Comparison of ENCODE assay signal across 30 cellular contexts in genomic region chr2:30105556-30105955, GRCh38.
"Had no signal": no experiment of that assay in that cellular context is flagged by ENCODE, and none has a peak within 500 bp of the region (broad histone marks: within the 10 kb centered on the region; RNA-seq: fewer than 3 reads in every experiment).

No MANE protein-coding gene starts in this region.

- H3K9me3 ChIP-seq: esophagus muscularis mucosa, heart right ventricle, left ventricle myocardium inferior, neutrophil, prostate gland, stomach, thyroid gland, upper lobe of left lung had no signal

- FAIRE-seq: islet of Langerhans, small intestine, TTC549 had no signal

- H3K4me1 ChIP-seq: esophagus muscularis mucosa, foreskin keratinocyte, left ventricle myocardium inferior, prostate gland, stomach, thyroid gland, upper lobe of left lung had no signal

- H3K9me3 Mint-ChIP-seq: activated CD4-positive, alpha-beta memory T cell treated with anti-CD3 and anti-CD28 coated beads for 36 hours; activated T-cell treated with anti-CD3 and anti-CD28 coated beads, Interleukin-2, amount 50 U/mL, for 4 hours; activated T-helper 17 cell treated with anti-CD3 and anti-CD28 coated beads, Interleukin-2, amount 50 U/mL, for 72 hours; dendritic cell treated with granulocyte-macrophage colony-stimulating factor and Interleukin-4, amounts not matched to agents 40 ng/mL and 50 ng/mL, for 4 days; naive B cell; nephron progenitor cell; stimulated activated naive B cell treated with anti-CD40 and anti-IgM and Interleukin-4, amounts not matched to agents 10 μg/mL and 1 μg/mL and 100 μg/mL, for 72 hours had no signal

- H3K36me3 Mint-ChIP-seq: activated CD4-positive, alpha-beta memory T cell treated with anti-CD3 and anti-CD28 coated beads for 36 hours; mesothelial cell of epicardium; naive B cell; stimulated activated naive B cell treated with anti-CD40 and anti-IgM and Interleukin-4, amounts not matched to agents 10 μg/mL and 1 μg/mL and 100 μg/mL, for 72 hours had no signal

- H3K27ac Mint-ChIP-seq: activated CD4-positive, alpha-beta memory T cell treated with anti-CD3 and anti-CD28 coated beads for 36 hours; activated T-helper 17 cell treated with anti-CD3 and anti-CD28 coated beads, Interleukin-2, amount 50 U/mL, for 72 hours; dendritic cell treated with granulocyte-macrophage colony-stimulating factor and Interleukin-4, amounts not matched to agents 40 ng/mL and 50 ng/mL, for 4 days; mesothelial cell of epicardium; nephron progenitor cell; stimulated activated naive B cell treated with anti-CD40 and anti-IgM and Interleukin-4, amounts not matched to agents 10 μg/mL and 1 μg/mL and 100 μg/mL, for 72 hours had no signal

- H3K27me3 ChIP-seq: neutrophil, thyroid gland, upper lobe of left lung had no signal

- ATAC-seq: activated CD4-positive, CD25-positive, alpha-beta regulatory T cell treated with anti-CD3 and anti-CD28 coated beads, Interleukin-2, amount 50 U/mL, for 24 hours; activated T-cell treated with anti-CD3 and anti-CD28 coated beads, Interleukin-2, amount 50 U/mL, for 4 hours; activated T-helper 17 cell treated with anti-CD3 and anti-CD28 coated beads, Interleukin-2, amount 50 U/mL, for 72 hours; foreskin keratinocyte; sciatic nerve; stimulated activated naive B cell treated with anti-CD40 and anti-IgM and Interleukin-4, amounts not matched to agents 10 μg/mL and 1 μg/mL and 100 μg/mL, for 72 hours had no signal

- H3K4me1 Mint-ChIP-seq: activated T-helper 17 cell treated with anti-CD3 and anti-CD28 coated beads, Interleukin-2, amount 50 U/mL, for 72 hours; mesothelial cell of epicardium; naive B cell; stimulated activated naive B cell treated with anti-CD40 and anti-IgM and Interleukin-4, amounts not matched to agents 10 μg/mL and 1 μg/mL and 100 μg/mL, for 72 hours had no signal

- H3K27ac ChIP-seq: esophagus muscularis mucosa, foreskin keratinocyte, heart right ventricle, left ventricle myocardium inferior, neutrophil, prostate gland, stomach, thyroid gland, upper lobe of left lung, WERI-Rb-1 had no signal

- H3K4me3 Mint-ChIP-seq: activated CD4-positive, alpha-beta memory T cell treated with anti-CD3 and anti-CD28 coated beads for 36 hours; activated T-cell treated with anti-CD3 and anti-CD28 coated beads, Interleukin-2, amount 50 U/mL, for 4 hours; activated T-helper 17 cell treated with anti-CD3 and anti-CD28 coated beads, Interleukin-2, amount 50 U/mL, for 72 hours; dendritic cell treated with granulocyte-macrophage colony-stimulating factor and Interleukin-4, amounts not matched to agents 40 ng/mL and 50 ng/mL, for 4 days; mesothelial cell of epicardium; nephron progenitor cell; stimulated activated naive B cell treated with anti-CD40 and anti-IgM and Interleukin-4, amounts not matched to agents 10 μg/mL and 1 μg/mL and 100 μg/mL, for 72 hours had no signal

- DNase-seq: activated CD4-positive, alpha-beta memory T cell treated with anti-CD3 and anti-CD28 coated beads for 36 hours; activated CD4-positive, alpha-beta T cell treated with anti-CD3 and anti-CD28 coated beads for 48 hours; activated gamma-delta T cell treated with Interleukin-2 at 50 U/mL for 16 hours; activated naive CD4-positive, alpha-beta T cell treated with anti-CD3 and anti-CD28 coated beads, Interleukin-2, amount 50 U/mL, for 16 hours; activated T-cell treated with anti-CD3 and anti-CD28 coated beads, Interleukin-2, amount 50 U/mL, for 4 hours; amniotic stem cell; central memory CD4-positive, alpha-beta T cell; foreskin keratinocyte; heart right ventricle; left ventricle myocardium inferior; naive B cell; nephron progenitor cell; retina; small intestine; stimulated activated naive B cell treated with anti-CD40 and anti-IgM and Interleukin-4, amounts not matched to agents 10 μg/mL and 1 μg/mL and 100 μg/mL, for 72 hours; stomach; thyroid gland; upper lobe of left lung; WERI-Rb-1 had no signal

- H3K4me3 ChIP-seq: esophagus muscularis mucosa, heart right ventricle, left ventricle myocardium inferior, lung, prostate gland, stomach, thyroid gland, upper lobe of left lung had no signal

- H3K36me3 ChIP-seq: esophagus muscularis mucosa, heart right ventricle, left ventricle myocardium inferior, neutrophil, prostate gland, stomach, thyroid gland, upper lobe of left lung, WERI-Rb-1 had no signal
